Comparison of ENCODE assay signal across 12 cellular contexts in genomic region chr6:147700436-147701209, GRCh38.
"Had no signal": no experiment of that assay in that cellular context is flagged by ENCODE, and none has a peak within 500 bp of the region (broad histone marks: within the 10 kb centered on the region; RNA-seq: fewer than 3 reads in every experiment).

No MANE protein-coding gene starts in this region.

- H3K9me3 ChIP-seq: body of pancreas had no signal

- H2AFZ ChIP-seq: parathyroid adenoma had no signal

- ATAC-seq: activated CD4-positive, CD25-positive, alpha-beta regulatory T cell treated with anti-CD3 and anti-CD28 coated beads, Interleukin-2, amount 50 U/mL, for 24 hours; activated CD8-positive, alpha-beta T cell treated with anti-CD3 and anti-CD28 coated beads, Interleukin-2, amount 10 ng/mL, durations not matched to agents 7 days and 5 days; activated T-cell treated with anti-CD3 and anti-CD28 coated beads, Interleukin-2, amount 50 U/mL, for 4 hours; body of pancreas; natural killer cell; sciatic nerve; stimulated activated naive B cell treated with anti-CD40 and anti-IgM and Interleukin-4, amounts not matched to agents 10 μg/mL and 1 μg/mL and 100 μg/mL, for 72 hours had no signal

- H3K79me2 ChIP-seq: parathyroid adenoma had no signal

- H3K27me3 ChIP-seq: body of pancreas had no signal

- H3K27ac ChIP-seq: body of pancreas, parathyroid adenoma had no signal

- H3K9ac ChIP-seq: parathyroid adenoma had no signal

- H3K4me1 ChIP-seq: body of pancreas, parathyroid adenoma had no signal

- H3K4me3 ChIP-seq: body of pancreas had no signal

- DNase-seq: activated CD4-positive, alpha-beta T cell treated with anti-CD3 and anti-CD28 coated beads, Interleukin-2, amount 10 ng/mL, durations not matched to agents 7 days and 5 days; activated CD8-positive, alpha-beta T cell treated with anti-CD3 and anti-CD28 coated beads, Interleukin-2, amount 10 ng/mL, durations not matched to agents 7 days and 5 days; activated naive CD4-positive, alpha-beta T cell treated with anti-CD3 and anti-CD28 coated beads for 36 hours; activated T-cell treated with anti-CD3 and anti-CD28 coated beads, Interleukin-2, amount 50 U/mL, for 4 hours; body of pancreas; natural killer cell; stimulated activated CD4-positive, alpha-beta T cell treated with anti-CD3 and anti-CD28 coated beads, Interleukin-4, amount 100 ng/mL, for 4 hours; stimulated activated naive B cell treated with anti-CD40 and anti-IgM and Interleukin-4, amounts not matched to agents 10 μg/mL and 1 μg/mL and 100 μg/mL, for 72 hours; T1000 had no signal
